2 cellular contexts compared by ENCODE assay signal in genomic region chr1:51850420-51851297, GRCh38.
TF ChIP-seq lines count a peak whose summit lies in the region.

No MANE protein-coding gene starts in this region.

TF ChIP-seq in HepG2, 621 proteins besides CTCF, POLR2A, EP300 and RAD21:
- no peak for TF ChIP-seq TFAP4 (IDR thresholded peaks at IDR 0.05; ENCODE audit: borderline replicate concordance, low read depth)
- 0 out of 2 replicates have a peak, but pooled peaks have one; percentile 16 for TF ChIP-seq POLR2G (IDR thresholded peaks at IDR 0.05; ENCODE audit: low read depth, low read length)
TF ChIP-seq in HepG2: peak in this region for 1.

TF ChIP-seq in SK-N-SH, 30 proteins besides CTCF, POLR2A, EP300 and RAD21:
- TF ChIP-seq PBX3 (IDR thresholded peaks at IDR 0.05): no peak
- no peak for TF ChIP-seq POLR2AphosphoS5 (IDR thresholded peaks at IDR 0.05; ENCODE audit: low read depth, low read length)
- no peak for TF ChIP-seq ELF1 (IDR thresholded peaks at IDR 0.05)
- TF ChIP-seq SIN3A (IDR thresholded peaks at IDR 0.05; ENCODE audit: borderline replicate concordance, low read depth, low read length): no peak
- TF ChIP-seq REST (IDR thresholded peaks at IDR 0.05; ENCODE audit: low read depth, low read length): no peak
- no peak for TF ChIP-seq RCOR1 (IDR thresholded peaks at IDR 0.05; ENCODE audit: low read length)
- TF ChIP-seq NRF1 (IDR thresholded peaks at IDR 0.05; ENCODE audit: low read depth, low read length): no peak
- TF ChIP-seq SMC3 (IDR thresholded peaks at IDR 0.05; ENCODE audit: low read depth, low read length): no peak
- TF ChIP-seq GATA2 (CRISPR knock-in tag; IDR thresholded peaks at IDR 0.05): no peak; the same call in 1 of the 2 replicates
